ENCODE assay signal across 1 cellular context in genomic region chr2:190948671-190949070, GRCh38.
A peak's percentile ranks its signal among the peaks of the same experiment; 100 is the strongest.
TF ChIP-seq lines count a peak whose summit lies in the region.

No MANE protein-coding gene starts in this region.

TF ChIP-seq in HEK293, 187 proteins besides CTCF, POLR2A, EP300 and RAD21 (continued from another document):
- TF ChIP-seq ZNF518A (tag by site-specific recombination; conservative IDR thresholded peaks at IDR 0.05; ENCODE audit: low read depth) (no peak), ZFHX2 (tag by site-specific recombination; conservative IDR thresholded peaks at IDR 0.05) (peak; percentile 97), GLIS1 (tag by site-specific recombination; IDR thresholded peaks at IDR 0.05) (0 out of 2 replicates have a peak, but pooled peaks have one; percentile 7), YY2 (tag by site-specific recombination; IDR thresholded peaks at IDR 0.05) (no peak), ZFP3 (tag by site-specific recombination; IDR thresholded peaks at IDR 0.05; ENCODE audit: low read depth) (no peak), EGR2 (tag by site-specific recombination; IDR thresholded peaks at IDR 0.05; ENCODE audit: low read depth) (peak; percentile 96)
